ENCODE assay signal across 8 cellular contexts in the genomic region with DNA sequence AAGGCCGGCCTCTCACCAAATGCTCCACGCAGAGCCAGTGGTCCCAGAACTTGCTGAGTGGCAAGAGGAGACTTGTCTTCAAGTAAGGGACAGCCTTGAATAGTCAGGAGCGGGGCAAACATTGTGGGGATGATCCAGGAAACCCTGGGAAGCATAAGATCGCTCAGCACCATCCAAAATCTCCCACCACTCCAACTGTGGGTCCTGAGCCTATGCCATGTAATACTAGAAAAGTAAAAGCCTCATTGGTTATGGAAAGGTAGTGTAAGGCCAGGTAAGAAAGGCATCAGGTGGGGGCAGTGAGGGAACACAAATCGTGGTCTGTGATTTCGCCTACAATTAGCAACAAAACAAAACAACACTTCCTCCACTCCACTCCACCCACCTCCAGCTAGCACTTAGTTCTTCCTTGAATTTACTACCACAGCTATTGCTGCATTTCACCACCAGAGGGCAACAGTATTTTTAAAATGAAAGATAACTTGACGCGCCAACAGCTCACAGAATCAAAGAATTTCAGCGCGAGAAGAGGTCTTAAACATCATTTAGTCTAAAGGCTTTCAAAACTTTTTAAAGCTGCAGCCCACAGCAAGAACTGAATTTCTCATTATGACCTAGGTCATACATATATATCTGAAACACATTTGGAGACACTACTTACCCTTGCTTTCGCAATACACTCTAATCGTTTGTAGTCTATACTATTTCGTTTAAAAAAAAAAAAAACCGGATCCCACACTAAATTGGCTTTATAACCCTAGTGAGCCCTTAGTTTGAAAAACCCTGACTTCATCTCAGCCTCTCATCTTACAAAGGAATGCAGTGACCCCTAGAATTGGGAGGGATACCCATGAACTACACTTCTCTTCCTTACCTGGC. TPM values are rescaled to one million over a fixed set of nuclear protein-coding genes. Genes with fewer than 3 reads are reported as not detected.
DNase-seq lines count a peak whose midpoint lies in the region; ATAC-seq, FAIRE-seq and TF ChIP-seq lines count a peak whose summit lies in the region.

No MANE protein-coding gene starts in this region.

- TF ChIP-seq RAD21 in liver (IDR thresholded peaks at IDR 0.05) = peak; percentile 85 to 86

- TF ChIP-seq CTCF in liver (IDR thresholded peaks at IDR 0.05; ENCODE audit: low read depth, low read length, missing input control) = peak; percentile 94

- H3K27ac ChIP-seq in liver (ENCODE audit: low read depth in 1 of 2, low read length in 2 of 2) (no peak overlapping the region), subcutaneous abdominal adipose tissue (ENCODE audit: low read depth, low read length) (peak overlapping the region; percentile 49)

- ATAC-seq in HG02840 (IDR thresholded peaks at IDR 0.05; ENCODE audit: low FRiP score, unreplicated experiment) = peak; percentile 59

- 33% methylated on average over 14 of the region's 14 CpGs for WGBS in liver

- H3K36me3 ChIP-seq in liver (ENCODE audit: control insufficient read depth in 4 of 4, insufficient read depth in 3 of 4, low read depth in 1 of 4, low read length in 3 of 4) (no peaks in the 10 kb centered on the region), subcutaneous abdominal adipose tissue (ENCODE audit: control insufficient read depth in 5 of 5, insufficient read depth in 5 of 5, low read length in 5 of 5) (no peaks in the 10 kb centered on the region)

- FAIRE-seq in GM12892 (lab: Jason Lieb, UNC) (peak; percentile 87), colon (lab: Jason Lieb, UNC) (peak; percentile 5)

- H3K27me3 ChIP-seq in liver (ENCODE audit: control insufficient read depth in 4 of 4, insufficient read depth in 4 of 4, low read length in 3 of 4) (no peaks in the 10 kb centered on the region), subcutaneous abdominal adipose tissue (ENCODE audit: control insufficient read depth in 5 of 5, insufficient read depth in 4 of 5, low read length in 5 of 5) (no peaks in the 10 kb centered on the region)

- DNase-seq in AG20443 (ENCODE audit: low spot score) (peak; percentile 70), GM12892 (ENCODE audit: insufficient read length) (peak; percentile 42), NCI-H146 (lab: John Stamatoyannopoulos, UW) (peak; percentile 77), T-helper 2 cell (peak in 3 of 5 experiments; percentile 7 to 73 (median 13))

- H3K4me3 ChIP-seq in liver (ENCODE audit: low read depth in 1 of 3, low read length in 3 of 3) (no peak overlapping the region), subcutaneous abdominal adipose tissue (ENCODE audit: low read depth in 1 of 5, low read length in 5 of 5) (peak overlapping the region in 3 of 5 donors; percentile 9 to 19 (median 12))

- no peak for TF ChIP-seq POLR2A in GM12892 (IDR thresholded peaks at IDR 0.05; ENCODE audit: low read depth, low read length)

- H3K9ac ChIP-seq in liver (ENCODE audit: low read depth in 1 of 2, low read length in 2 of 2) = no peak overlapping the region
- no peak overlapping the region for H3K9ac ChIP-seq in subcutaneous abdominal adipose tissue (ENCODE audit: low read length in 5 of 5)

- peaks cover 6 to 42% (median 32%) of the 10 kb centered on the region in 4 donors for H3K4me1 ChIP-seq in liver (ENCODE audit: control insufficient read depth in 4 of 4, insufficient read depth in 4 of 4, low read length in 3 of 4)
- H3K4me1 ChIP-seq in subcutaneous abdominal adipose tissue (ENCODE audit: control insufficient read depth in 5 of 5, insufficient read depth in 5 of 5, low read length in 5 of 5) = peaks cover 11 to 57% (median 36%) of the 10 kb centered on the region in 5 donors

- H3K9me3 ChIP-seq in liver (ENCODE audit: control insufficient read depth in 4 of 4, low read length in 3 of 4) (no peaks in the 10 kb centered on the region), subcutaneous abdominal adipose tissue (ENCODE audit: control insufficient read depth in 5 of 5, low read length in 5 of 5) (no peaks in the 10 kb centered on the region)

TF ChIP-seq in liver, 16 proteins besides CTCF, POLR2A, EP300 and RAD21:
- TF ChIP-seq, protein P1, sequence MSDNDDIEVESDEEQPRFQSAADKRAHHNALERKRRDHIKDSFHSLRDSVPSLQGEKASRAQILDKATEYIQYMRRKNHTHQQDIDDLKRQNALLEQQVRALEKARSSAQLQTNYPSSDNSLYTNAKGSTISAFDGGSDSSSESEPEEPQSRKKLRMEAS (IDR thresholded peaks at IDR 0.05) = peak; percentile 24
- TF ChIP-seq, protein P2, sequence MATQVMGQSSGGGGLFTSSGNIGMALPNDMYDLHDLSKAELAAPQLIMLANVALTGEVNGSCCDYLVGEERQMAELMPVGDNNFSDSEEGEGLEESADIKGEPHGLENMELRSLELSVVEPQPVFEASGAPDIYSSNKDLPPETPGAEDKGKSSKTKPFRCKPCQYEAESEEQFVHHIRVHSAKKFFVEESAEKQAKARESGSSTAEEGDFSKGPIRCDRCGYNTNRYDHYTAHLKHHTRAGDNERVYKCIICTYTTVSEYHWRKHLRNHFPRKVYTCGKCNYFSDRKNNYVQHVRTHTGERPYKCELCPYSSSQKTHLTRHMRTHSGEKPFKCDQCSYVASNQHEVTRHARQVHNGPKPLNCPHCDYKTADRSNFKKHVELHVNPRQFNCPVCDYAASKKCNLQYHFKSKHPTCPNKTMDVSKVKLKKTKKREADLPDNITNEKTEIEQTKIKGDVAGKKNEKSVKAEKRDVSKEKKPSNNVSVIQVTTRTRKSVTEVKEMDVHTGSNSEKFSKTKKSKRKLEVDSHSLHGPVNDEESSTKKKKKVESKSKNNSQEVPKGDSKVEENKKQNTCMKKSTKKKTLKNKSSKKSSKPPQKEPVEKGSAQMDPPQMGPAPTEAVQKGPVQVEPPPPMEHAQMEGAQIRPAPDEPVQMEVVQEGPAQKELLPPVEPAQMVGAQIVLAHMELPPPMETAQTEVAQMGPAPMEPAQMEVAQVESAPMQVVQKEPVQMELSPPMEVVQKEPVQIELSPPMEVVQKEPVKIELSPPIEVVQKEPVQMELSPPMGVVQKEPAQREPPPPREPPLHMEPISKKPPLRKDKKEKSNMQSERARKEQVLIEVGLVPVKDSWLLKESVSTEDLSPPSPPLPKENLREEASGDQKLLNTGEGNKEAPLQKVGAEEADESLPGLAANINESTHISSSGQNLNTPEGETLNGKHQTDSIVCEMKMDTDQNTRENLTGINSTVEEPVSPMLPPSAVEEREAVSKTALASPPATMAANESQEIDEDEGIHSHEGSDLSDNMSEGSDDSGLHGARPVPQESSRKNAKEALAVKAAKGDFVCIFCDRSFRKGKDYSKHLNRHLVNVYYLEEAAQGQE (IDR thresholded peaks at IDR 0.05) = no peak
- peak; percentile 9 for TF ChIP-seq FOXA2 (IDR thresholded peaks at IDR 0.05)

RNA-seq across cellular contexts. Expression of a gene that starts 4.5 kb away (rescaled TPM):
- polyA plus RNA-seq in GM12892 (2012; ENCODE audit: missing spikeins) = 0.13 TPM
- total RNA-seq in liver = 1 to 10 TPM in 1 of 2 donors, under 1 TPM in 1; 0.92 to 6.9 TPM
- 1 to 10 TPM; 1.6 to 3.2 TPM for polyA plus RNA-seq in liver

RNA-seq across cellular contexts. Expression of a gene that starts 55.3 kb away (rescaled TPM):
- polyA plus RNA-seq in GM12892 (2012; ENCODE audit: missing spikeins) = 19.3 TPM
- 10 to 100 TPM in 1 of 2 donors, 1 to 10 TPM in 1; 1.7 to 52.2 TPM for total RNA-seq in liver
- polyA plus RNA-seq in liver = 1 to 10 TPM; 2.5 to 2.8 TPM

Comparison
In these comparisons a context has a peak if more than half of its experiments do, and no peak if none do; other contexts are left out.
1. DNase-seq: peak in every context shown above with its lines; median percentile 77 in NCI-H146; 70 in AG20443; 42 in GM12892; 13 in T-helper 2 cell.
2. H3K4me3 ChIP-seq: peak in subcutaneous abdominal adipose tissue (3 of 5); none in liver (0 of 3).